23 cellular contexts compared by ENCODE assay signal in genomic region chr19:42934726-42935125, GRCh38. TPM values are rescaled to one million over a fixed set of nuclear protein-coding genes. Genes with fewer than 3 reads are reported as not detected.
"Had no signal": no experiment of that assay in that cellular context is flagged by ENCODE, and none has a peak within 500 bp of the region (broad histone marks: within the 10 kb centered on the region; RNA-seq: fewer than 3 reads in every experiment).

No MANE protein-coding gene starts in this region.

RNA-seq across cellular contexts. Expression of gene PSG7, which starts 2.3 kb away (rescaled TPM):
- total RNA-seq: kidney; left colon; left lung; liver; lower lobe of right lung; mammary epithelial cell; mesothelial cell of epicardium; naive thymus-derived CD4-positive, alpha-beta T cell; natural killer cell treated with Interleukin-12 subunit alpha and Interleukin-12 subunit beta and Interleukin-15 and Interleukin-18, amount 100 ng/mL, for 72 hours; omental fat pad; pancreas; prostate gland; right cardiac atrium; sciatic nerve; spleen; subcutaneous adipose tissue; thoracic aorta; upper lobe of right lung had no signal
- polyA plus RNA-seq: immature natural killer cell; liver; naive thymus-derived CD4-positive, alpha-beta T cell; neural cell; pancreas; right cardiac atrium; small intestine; spleen had no signal

RNA-seq across cellular contexts. Expression of gene PSG6, which starts 17.0 kb away (rescaled TPM):
- total RNA-seq: kidney; left colon; left lung; liver; lower lobe of right lung; mesothelial cell of epicardium; mononuclear cell; naive thymus-derived CD4-positive, alpha-beta T cell; natural killer cell treated with Interleukin-12 subunit alpha and Interleukin-12 subunit beta and Interleukin-15 and Interleukin-18, amount 100 ng/mL, for 72 hours; omental fat pad; pancreas; prostate gland; right cardiac atrium; sciatic nerve; spleen; subcutaneous adipose tissue; suprapubic skin; thoracic aorta; upper lobe of right lung had no signal
- polyA plus RNA-seq: immature natural killer cell; liver; naive thymus-derived CD4-positive, alpha-beta T cell; neural cell; pancreas; right cardiac atrium; small intestine; spleen had no signal

RNA-seq across cellular contexts. Expression of gene PSG1, which starts 55.2 kb away (rescaled TPM):
- total RNA-seq: kidney; left colon; left lung; liver; lower lobe of right lung; mammary epithelial cell; mesothelial cell of epicardium; mononuclear cell; natural killer cell treated with Interleukin-12 subunit alpha and Interleukin-12 subunit beta and Interleukin-15 and Interleukin-18, amount 100 ng/mL, for 72 hours; omental fat pad; pancreas; prostate gland; right cardiac atrium; sciatic nerve; spleen; suprapubic skin; thoracic aorta; upper lobe of right lung had no signal
- polyA plus RNA-seq: immature natural killer cell; liver; naive thymus-derived CD4-positive, alpha-beta T cell; neural cell; pancreas; right cardiac atrium; small intestine; spleen had no signal
